Comparison of ENCODE assay signal across 18 cellular contexts in the genomic region with DNA sequence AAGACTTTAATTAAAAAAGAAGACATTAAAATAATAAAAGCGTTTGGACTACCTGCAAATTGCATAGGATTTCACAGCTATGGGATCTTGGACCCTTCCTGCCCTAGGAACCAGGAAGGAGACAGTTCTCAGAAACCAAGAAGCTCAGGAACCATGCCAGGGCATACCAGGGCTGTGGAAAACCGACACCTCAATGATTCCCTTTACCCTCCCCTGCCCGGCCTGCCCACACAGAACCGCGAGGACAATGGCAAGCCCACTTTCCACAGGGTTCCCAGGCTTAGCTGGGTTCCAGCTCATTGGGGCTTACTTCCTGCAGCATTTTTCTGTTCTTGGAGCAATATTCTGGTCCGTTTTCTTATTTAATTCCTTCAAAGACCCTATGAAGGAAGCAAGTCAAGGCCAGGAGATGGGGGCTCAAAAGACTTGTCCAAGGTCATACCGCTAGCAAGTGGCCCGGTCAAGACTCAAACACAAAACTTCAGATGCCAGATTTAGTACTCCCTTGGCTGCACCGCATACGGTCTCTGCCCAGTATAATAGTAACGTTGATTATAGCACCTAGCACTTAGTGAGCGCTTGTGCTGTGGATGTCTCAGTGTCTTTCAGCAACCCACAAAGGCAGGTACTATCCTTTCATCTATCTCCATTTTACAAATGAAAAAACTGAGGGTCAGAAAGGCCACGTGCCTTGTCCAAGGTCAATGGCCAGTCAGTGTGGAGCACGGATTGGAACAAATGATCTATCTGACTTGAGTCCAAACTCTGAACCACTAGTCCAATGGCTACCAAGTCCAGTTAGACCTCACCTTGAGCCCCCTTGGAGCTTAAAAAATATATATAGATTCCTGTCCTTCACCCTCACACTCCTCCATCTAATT. TPM values are rescaled to one million over a fixed set of nuclear protein-coding genes. Genes with fewer than 3 reads are reported as not detected.
"Had no signal": no experiment of that assay in that cellular context is flagged by ENCODE, and none has a peak within 500 bp of the region (broad histone marks: within the 10 kb centered on the region; RNA-seq: fewer than 3 reads in every experiment).

No MANE protein-coding gene starts in this region.

- H3K4me3 Mint-ChIP-seq: activated naive CD8-positive, alpha-beta T cell treated with anti-CD3 and anti-CD28 coated beads for 36 hours; activated T-helper 1 cell treated with anti-CD3 and anti-CD28 coated beads, Interleukin-12 subunit alpha, Interleukin-12 subunit beta, Interleukin-2, Interleukin-4 antibody, amounts not matched to agents 30 ng/mL and 10 ng/mL and 1 ng/mL, durations not matched to agents 14 hours and 24 hours and 36 hours; brain; central memory CD8-positive, alpha-beta T cell; naive thymus-derived CD8-positive, alpha-beta T cell; WTC11 had no signal

- H3K9me3 ChIP-seq: gastroesophageal sphincter, left lung, mucosa of descending colon, upper lobe of right lung had no signal

- ATAC-seq: gastroesophageal sphincter; left lung; mucosa of descending colon; naive thymus-derived CD8-positive, alpha-beta T cell; right cardiac atrium; stimulated activated naive CD8-positive, alpha-beta T cell treated with anti-CD3 and anti-CD28 coated beads, Interleukin-15, Interleukin-2, amounts not matched to agents 100 U/mL and 50 U/mL, for 24 hours; upper lobe of right lung; WTC11 had no signal

- H3K27me3 ChIP-seq: gastroesophageal sphincter, left lung, upper lobe of right lung had no signal

- H3K4me3 ChIP-seq: coronary artery, gastroesophageal sphincter, left lung, mucosa of descending colon, smooth muscle cell, upper lobe of right lung had no signal

- H3K4me1 Mint-ChIP-seq: brain; central memory CD8-positive, alpha-beta T cell had no signal

- H3K27ac ChIP-seq: coronary artery, gastroesophageal sphincter, left lung, upper lobe of right lung had no signal

- DNase-seq: activated CD4-positive, alpha-beta T cell treated with anti-CD3 and anti-CD28 coated beads for 48 hours; activated naive CD8-positive, alpha-beta T cell treated with anti-CD3 and anti-CD28 coated beads for 36 hours; amygdala; left lung; mucosa of descending colon; naive thymus-derived CD8-positive, alpha-beta T cell; posterior cingulate gyrus; right cardiac atrium; stimulated activated naive CD8-positive, alpha-beta T cell treated with anti-CD3 and anti-CD28 coated beads, Interleukin-15, Interleukin-2, amounts not matched to agents 100 U/mL and 50 U/mL, for 24 hours; T-helper 2 cell; upper lobe of right lung had no signal

- H3K36me3 Mint-ChIP-seq: activated naive CD8-positive, alpha-beta T cell treated with anti-CD3 and anti-CD28 coated beads for 36 hours; brain; naive thymus-derived CD8-positive, alpha-beta T cell; WTC11 had no signal

- H3K36me3 ChIP-seq: gastroesophageal sphincter, left lung, upper lobe of right lung had no signal

- H3K27ac Mint-ChIP-seq: activated naive CD8-positive, alpha-beta T cell treated with anti-CD3 and anti-CD28 coated beads for 36 hours; activated T-helper 1 cell treated with anti-CD3 and anti-CD28 coated beads, Interleukin-12 subunit alpha, Interleukin-12 subunit beta, Interleukin-2, Interleukin-4 antibody, amounts not matched to agents 30 ng/mL and 10 ng/mL and 1 ng/mL, durations not matched to agents 14 hours and 24 hours and 36 hours; brain; naive thymus-derived CD8-positive, alpha-beta T cell; WTC11 had no signal

- H3K9me3 Mint-ChIP-seq: activated naive CD8-positive, alpha-beta T cell treated with anti-CD3 and anti-CD28 coated beads for 36 hours; activated T-helper 1 cell treated with anti-CD3 and anti-CD28 coated beads, Interleukin-12 subunit alpha, Interleukin-12 subunit beta, Interleukin-2, Interleukin-4 antibody, amounts not matched to agents 30 ng/mL and 10 ng/mL and 1 ng/mL, durations not matched to agents 14 hours and 24 hours and 36 hours; central memory CD8-positive, alpha-beta T cell; naive thymus-derived CD8-positive, alpha-beta T cell; WTC11 had no signal

- H3K27me3 Mint-ChIP-seq: activated naive CD8-positive, alpha-beta T cell treated with anti-CD3 and anti-CD28 coated beads for 36 hours had no signal

- H3K4me1 ChIP-seq: gastroesophageal sphincter, left lung, upper lobe of right lung had no signal

RNA-seq across cellular contexts. Expression of a gene that starts 6.8 kb away (rescaled TPM):
- total RNA-seq: activated naive CD8-positive, alpha-beta T cell treated with anti-CD3 and anti-CD28 coated beads for 36 hours; activated T-helper 1 cell treated with anti-CD3 and anti-CD28 coated beads, Interleukin-12 subunit alpha, Interleukin-12 subunit beta, Interleukin-2, Interleukin-4 antibody, amounts not matched to agents 30 ng/mL and 10 ng/mL and 1 ng/mL, durations not matched to agents 14 hours and 24 hours and 36 hours; mucosa of descending colon; naive thymus-derived CD8-positive, alpha-beta T cell had no signal
